33 cellular contexts compared by ENCODE assay signal in genomic region chr10:23310443-23310842, GRCh38. TPM values are rescaled to one million over a fixed set of nuclear protein-coding genes. Genes with fewer than 3 reads are reported as not detected.
A peak's percentile ranks its signal among the peaks of the same experiment; 100 is the strongest.
DNase-seq lines count a peak whose midpoint lies in the region; ATAC-seq and TF ChIP-seq lines count a peak whose summit lies in the region.
"Had no signal": no experiment of that assay in that cellular context is flagged by ENCODE, and none has a peak within 500 bp of the region (broad histone marks: within the 10 kb centered on the region; RNA-seq: fewer than 3 reads in every experiment).

No MANE protein-coding gene starts in this region.

- H3K4me1 ChIP-seq in right atrium auricular region: no peaks in the 10 kb centered on the region
- peaks cover 0 to 4% of the 10 kb centered on the region in 2 donors for H3K4me1 ChIP-seq in lung (ENCODE audit: control insufficient read depth in 2 of 2, insufficient read depth in 2 of 2, low read length in 2 of 2)

- H3K9me3 ChIP-seq in right atrium auricular region: no peaks in the 10 kb centered on the region
- no peaks in the 10 kb centered on the region for H3K9me3 ChIP-seq in lung (ENCODE audit: control insufficient read depth in 2 of 2, insufficient read depth in 1 of 2, low read length in 1 of 2)

- intact Hi-C loops in Right ventricle myocardium inferior (cut with DNase I): loop anchor here (5.0 kb wide), 1 partner anchor 392 kb away; no protein-coding TSS in a partner anchor

- H3K27ac ChIP-seq in right atrium auricular region (no peak overlapping the region), lung (ENCODE audit: low read depth in 1 of 2, low read length in 1 of 2) (no peak overlapping the region)
- H3K27ac ChIP-seq: skin epidermis had no signal

- H3K4me3 ChIP-seq in right atrium auricular region: no peak overlapping the region
- H3K4me3 ChIP-seq in lung: no peak overlapping the region
- H3K4me3 ChIP-seq in foreskin fibroblast (ENCODE audit: low read depth in 1 of 2, low read length in 2 of 2): no peak overlapping the region
- H3K4me3 ChIP-seq: K562, skin epidermis had no signal

- H3K36me3 Mint-ChIP-seq in type B pancreatic cell: no peaks in the 10 kb centered on the region
- H3K36me3 Mint-ChIP-seq: activated naive CD4-positive, alpha-beta T cell treated with anti-CD3 and anti-CD28 coated beads, Interleukin-2, amount 10 ng/mL, durations not matched to agents 7 days and 5 days; brain; CD14-positive monocyte; natural killer cell treated with Interleukin-12 subunit alpha and Interleukin-12 subunit beta and Interleukin-15 and Interleukin-18, amount 100 ng/mL, for 72 hours; stimulated activated naive B cell treated with anti-CD40 and anti-IgM and Interleukin-4, amounts not matched to agents 10 μg/mL and 1 μg/mL and 100 μg/mL, for 72 hours had no signal

- H3K27ac Mint-ChIP-seq in type B pancreatic cell: peak overlapping the region; percentile 38
- H3K27ac Mint-ChIP-seq: activated CD8-positive, alpha-beta T cell treated with anti-CD3 and anti-CD28 coated beads, Interleukin-2, amount 10 ng/mL, durations not matched to agents 7 days and 5 days; activated naive CD4-positive, alpha-beta T cell treated with anti-CD3 and anti-CD28 coated beads, Interleukin-2, amount 10 ng/mL, durations not matched to agents 7 days and 5 days; activated T-helper 17 cell treated with anti-CD3 and anti-CD28 coated beads, Interleukin-2, amount 50 U/mL, for 72 hours; brain; CD14-positive monocyte; natural killer cell treated with Interleukin-12 subunit alpha and Interleukin-12 subunit beta and Interleukin-15 and Interleukin-18, amount 100 ng/mL, for 72 hours; stimulated activated naive B cell treated with anti-CD40 and anti-IgM and Interleukin-4, amounts not matched to agents 10 μg/mL and 1 μg/mL and 100 μg/mL, for 72 hours had no signal

- peaks cover 18% of the 10 kb centered on the region for H3K27me3 Mint-ChIP-seq in type B pancreatic cell

- ATAC-seq in Right ventricle myocardium inferior: peak; percentile 82
- peak; percentile 35 for ATAC-seq in lung (ENCODE audit: insufficient read depth, low FRiP score)
- no peak for ATAC-seq in HG02763 (IDR thresholded peaks at IDR 0.05; ENCODE audit: unreplicated experiment)
- no peak for ATAC-seq in GM21717 (IDR thresholded peaks at IDR 0.05; ENCODE audit: unreplicated experiment)
- ATAC-seq: activated CD4-positive, CD25-positive, alpha-beta regulatory T cell treated with anti-CD3 and anti-CD28 coated beads, Interleukin-2, amount 50 U/mL, for 24 hours; activated CD8-positive, alpha-beta T cell treated with anti-CD3 and anti-CD28 coated beads, Interleukin-2, amount 10 ng/mL, durations not matched to agents 7 days and 5 days; activated T-helper 17 cell treated with anti-CD3 and anti-CD28 coated beads, Interleukin-2, amount 50 U/mL, for 72 hours; K562; natural killer cell treated with Interleukin-12 subunit alpha and Interleukin-12 subunit beta and Interleukin-15 and Interleukin-18, amount 100 ng/mL, for 72 hours; stimulated activated naive B cell treated with anti-CD40 and anti-IgM and Interleukin-4, amounts not matched to agents 10 μg/mL and 1 μg/mL and 100 μg/mL, for 72 hours had no signal

- DNase-seq in Right ventricle myocardium inferior (ENCODE audit: missing footprints) (no peak), right atrium auricular region (ENCODE audit: low spot score) (no peak), dedifferentiated amniotic fluid mesenchymal stem cell (ENCODE audit: extremely low spot score) (peak; percentile 20), lung (ENCODE audit: low spot score) (no peak), type B pancreatic cell (ENCODE audit: extremely low spot score, unreplicated experiment) (no peak), foreskin fibroblast (no peak)
- DNase-seq: 8988T; activated CD8-positive, alpha-beta T cell treated with anti-CD3 and anti-CD28 coated beads, Interleukin-2, amount 10 ng/mL, durations not matched to agents 7 days and 5 days; activated naive CD4-positive, alpha-beta T cell treated with anti-CD3 and anti-CD28 coated beads, Interleukin-2, amount 10 ng/mL, durations not matched to agents 7 days and 5 days; amniotic stem cell; Calu3; DND-41; effector CD4-positive, alpha-beta T cell; NCI-H1092 treated with DMSO at 0.1 percent for 48 hours; NCI-H1694 treated with DMSO at 0.1 percent for 48 hours; NCI-H446 treated with DMSO at 0.1 percent for 48 hours; NCI-H82; RPMI8226; stimulated activated naive B cell treated with anti-CD40 and anti-IgM and Interleukin-4, amounts not matched to agents 10 μg/mL and 1 μg/mL and 100 μg/mL, for 72 hours; T-helper 1 cell had no signal

- peaks cover 5% of the 10 kb centered on the region for H3K4me1 Mint-ChIP-seq in type B pancreatic cell (ENCODE audit: unreplicated experiment)
- H3K4me1 Mint-ChIP-seq: activated naive CD4-positive, alpha-beta T cell treated with anti-CD3 and anti-CD28 coated beads, Interleukin-2, amount 10 ng/mL, durations not matched to agents 7 days and 5 days; activated T-helper 17 cell treated with anti-CD3 and anti-CD28 coated beads, Interleukin-2, amount 50 U/mL, for 72 hours; brain; CD14-positive monocyte; stimulated activated naive B cell treated with anti-CD40 and anti-IgM and Interleukin-4, amounts not matched to agents 10 μg/mL and 1 μg/mL and 100 μg/mL, for 72 hours had no signal

- H3K36me3 ChIP-seq in right atrium auricular region (no peaks in the 10 kb centered on the region), lung (ENCODE audit: control insufficient read depth in 2 of 2, insufficient read depth in 2 of 2, low read length in 2 of 2) (no peaks in the 10 kb centered on the region)

- H3K27me3 ChIP-seq in right atrium auricular region: no peaks in the 10 kb centered on the region
- no peaks in the 10 kb centered on the region for H3K27me3 ChIP-seq in lung (ENCODE audit: control insufficient read depth, insufficient read depth)

- no peaks in the 10 kb centered on the region for H3K9me3 Mint-ChIP-seq in type B pancreatic cell
- H3K9me3 Mint-ChIP-seq: activated naive CD4-positive, alpha-beta T cell treated with anti-CD3 and anti-CD28 coated beads, Interleukin-2, amount 10 ng/mL, durations not matched to agents 7 days and 5 days; activated T-helper 17 cell treated with anti-CD3 and anti-CD28 coated beads, Interleukin-2, amount 50 U/mL, for 72 hours; brain; natural killer cell treated with Interleukin-12 subunit alpha and Interleukin-12 subunit beta and Interleukin-15 and Interleukin-18, amount 100 ng/mL, for 72 hours; stimulated activated naive B cell treated with anti-CD40 and anti-IgM and Interleukin-4, amounts not matched to agents 10 μg/mL and 1 μg/mL and 100 μg/mL, for 72 hours had no signal

- TF ChIP-seq CTCF in right atrium auricular region (IDR thresholded peaks at IDR 0.05) (no peak), lung (IDR thresholded peaks at IDR 0.05; ENCODE audit: control extremely low read depth, extremely low read depth) (no peak), type B pancreatic cell (conservative IDR thresholded peaks at IDR 0.05) (no peak), foreskin fibroblast (IDR thresholded peaks at IDR 0.05; ENCODE audit: low read depth, low read length) (no peak)

- H3K4me3 Mint-ChIP-seq in type B pancreatic cell: no peak overlapping the region
- H3K4me3 Mint-ChIP-seq: activated CD8-positive, alpha-beta T cell treated with anti-CD3 and anti-CD28 coated beads, Interleukin-2, amount 10 ng/mL, durations not matched to agents 7 days and 5 days; activated naive CD4-positive, alpha-beta T cell treated with anti-CD3 and anti-CD28 coated beads, Interleukin-2, amount 10 ng/mL, durations not matched to agents 7 days and 5 days; activated T-helper 17 cell treated with anti-CD3 and anti-CD28 coated beads, Interleukin-2, amount 50 U/mL, for 72 hours; brain; CD14-positive monocyte; natural killer cell treated with Interleukin-12 subunit alpha and Interleukin-12 subunit beta and Interleukin-15 and Interleukin-18, amount 100 ng/mL, for 72 hours; stimulated activated naive B cell treated with anti-CD40 and anti-IgM and Interleukin-4, amounts not matched to agents 10 μg/mL and 1 μg/mL and 100 μg/mL, for 72 hours had no signal

RNA-seq across cellular contexts. Expression of gene C10orf67, which starts 34.2 kb away (rescaled TPM):
- total RNA-seq in Right ventricle myocardium inferior: 0.51 TPM
- under 1 TPM; 0.16 to 0.44 TPM for total RNA-seq in right atrium auricular region
- 1 to 10 TPM in 1 of 2 donors, under 1 TPM in 1; 0.68 to 2.3 TPM for total RNA-seq in lung
- polyA plus RNA-seq in lung: 1 to 10 TPM in 1 of 2 donors, under 1 TPM in 1; 0.33 to 1.1 TPM
- 0.12 and 0.17 TPM in 2 replicates for total RNA-seq in type B pancreatic cell (ENCODE audit: low replicate concordance)
- total RNA-seq: activated CD8-positive, alpha-beta T cell treated with anti-CD3 and anti-CD28 coated beads, Interleukin-2, amount 10 ng/mL, durations not matched to agents 7 days and 5 days; H4; K562; natural killer cell treated with Interleukin-12 subunit alpha and Interleukin-12 subunit beta and Interleukin-15 and Interleukin-18, amount 100 ng/mL, for 72 hours; osteocyte; SK-MEL-5; urinary bladder had no signal
- polyA plus RNA-seq: CD14-positive monocyte, K562, urinary bladder had no signal

Comparison
In these comparisons a context has a peak if more than half of its experiments do, and no peak if none do; other contexts are left out.
1. ATAC-seq: peak in Right ventricle myocardium inferior (single experiment) and lung (single experiment); none in HG02763 (single experiment) and GM21717 (single experiment).